Comparison of ENCODE assay signal across 1 cellular context in the genomic region with DNA sequence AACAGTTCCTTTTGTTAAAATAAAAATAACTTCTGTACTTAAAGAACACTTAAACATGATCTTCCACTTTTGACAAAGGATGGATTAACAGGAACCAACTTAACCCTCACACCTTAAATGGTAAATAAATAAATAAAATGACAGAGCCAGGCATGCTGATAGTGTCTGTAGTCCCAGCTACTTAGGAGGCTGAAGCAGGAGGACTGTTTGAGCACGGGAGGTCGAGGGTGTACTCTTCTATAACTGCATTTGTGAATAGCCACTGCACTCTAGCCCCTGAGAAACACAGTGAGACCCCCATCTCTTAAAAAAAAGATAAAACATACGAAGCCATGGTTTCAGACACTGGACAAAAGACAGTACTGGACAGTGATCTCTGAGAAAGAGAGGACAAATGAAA.
TF ChIP-seq lines count a peak whose summit lies in the region.

No MANE protein-coding gene starts in this region.

TF ChIP-seq in GM23338, 12 proteins besides CTCF, POLR2A, EP300 and RAD21 (continued from another document):
- TF ChIP-seq, protein P1, sequence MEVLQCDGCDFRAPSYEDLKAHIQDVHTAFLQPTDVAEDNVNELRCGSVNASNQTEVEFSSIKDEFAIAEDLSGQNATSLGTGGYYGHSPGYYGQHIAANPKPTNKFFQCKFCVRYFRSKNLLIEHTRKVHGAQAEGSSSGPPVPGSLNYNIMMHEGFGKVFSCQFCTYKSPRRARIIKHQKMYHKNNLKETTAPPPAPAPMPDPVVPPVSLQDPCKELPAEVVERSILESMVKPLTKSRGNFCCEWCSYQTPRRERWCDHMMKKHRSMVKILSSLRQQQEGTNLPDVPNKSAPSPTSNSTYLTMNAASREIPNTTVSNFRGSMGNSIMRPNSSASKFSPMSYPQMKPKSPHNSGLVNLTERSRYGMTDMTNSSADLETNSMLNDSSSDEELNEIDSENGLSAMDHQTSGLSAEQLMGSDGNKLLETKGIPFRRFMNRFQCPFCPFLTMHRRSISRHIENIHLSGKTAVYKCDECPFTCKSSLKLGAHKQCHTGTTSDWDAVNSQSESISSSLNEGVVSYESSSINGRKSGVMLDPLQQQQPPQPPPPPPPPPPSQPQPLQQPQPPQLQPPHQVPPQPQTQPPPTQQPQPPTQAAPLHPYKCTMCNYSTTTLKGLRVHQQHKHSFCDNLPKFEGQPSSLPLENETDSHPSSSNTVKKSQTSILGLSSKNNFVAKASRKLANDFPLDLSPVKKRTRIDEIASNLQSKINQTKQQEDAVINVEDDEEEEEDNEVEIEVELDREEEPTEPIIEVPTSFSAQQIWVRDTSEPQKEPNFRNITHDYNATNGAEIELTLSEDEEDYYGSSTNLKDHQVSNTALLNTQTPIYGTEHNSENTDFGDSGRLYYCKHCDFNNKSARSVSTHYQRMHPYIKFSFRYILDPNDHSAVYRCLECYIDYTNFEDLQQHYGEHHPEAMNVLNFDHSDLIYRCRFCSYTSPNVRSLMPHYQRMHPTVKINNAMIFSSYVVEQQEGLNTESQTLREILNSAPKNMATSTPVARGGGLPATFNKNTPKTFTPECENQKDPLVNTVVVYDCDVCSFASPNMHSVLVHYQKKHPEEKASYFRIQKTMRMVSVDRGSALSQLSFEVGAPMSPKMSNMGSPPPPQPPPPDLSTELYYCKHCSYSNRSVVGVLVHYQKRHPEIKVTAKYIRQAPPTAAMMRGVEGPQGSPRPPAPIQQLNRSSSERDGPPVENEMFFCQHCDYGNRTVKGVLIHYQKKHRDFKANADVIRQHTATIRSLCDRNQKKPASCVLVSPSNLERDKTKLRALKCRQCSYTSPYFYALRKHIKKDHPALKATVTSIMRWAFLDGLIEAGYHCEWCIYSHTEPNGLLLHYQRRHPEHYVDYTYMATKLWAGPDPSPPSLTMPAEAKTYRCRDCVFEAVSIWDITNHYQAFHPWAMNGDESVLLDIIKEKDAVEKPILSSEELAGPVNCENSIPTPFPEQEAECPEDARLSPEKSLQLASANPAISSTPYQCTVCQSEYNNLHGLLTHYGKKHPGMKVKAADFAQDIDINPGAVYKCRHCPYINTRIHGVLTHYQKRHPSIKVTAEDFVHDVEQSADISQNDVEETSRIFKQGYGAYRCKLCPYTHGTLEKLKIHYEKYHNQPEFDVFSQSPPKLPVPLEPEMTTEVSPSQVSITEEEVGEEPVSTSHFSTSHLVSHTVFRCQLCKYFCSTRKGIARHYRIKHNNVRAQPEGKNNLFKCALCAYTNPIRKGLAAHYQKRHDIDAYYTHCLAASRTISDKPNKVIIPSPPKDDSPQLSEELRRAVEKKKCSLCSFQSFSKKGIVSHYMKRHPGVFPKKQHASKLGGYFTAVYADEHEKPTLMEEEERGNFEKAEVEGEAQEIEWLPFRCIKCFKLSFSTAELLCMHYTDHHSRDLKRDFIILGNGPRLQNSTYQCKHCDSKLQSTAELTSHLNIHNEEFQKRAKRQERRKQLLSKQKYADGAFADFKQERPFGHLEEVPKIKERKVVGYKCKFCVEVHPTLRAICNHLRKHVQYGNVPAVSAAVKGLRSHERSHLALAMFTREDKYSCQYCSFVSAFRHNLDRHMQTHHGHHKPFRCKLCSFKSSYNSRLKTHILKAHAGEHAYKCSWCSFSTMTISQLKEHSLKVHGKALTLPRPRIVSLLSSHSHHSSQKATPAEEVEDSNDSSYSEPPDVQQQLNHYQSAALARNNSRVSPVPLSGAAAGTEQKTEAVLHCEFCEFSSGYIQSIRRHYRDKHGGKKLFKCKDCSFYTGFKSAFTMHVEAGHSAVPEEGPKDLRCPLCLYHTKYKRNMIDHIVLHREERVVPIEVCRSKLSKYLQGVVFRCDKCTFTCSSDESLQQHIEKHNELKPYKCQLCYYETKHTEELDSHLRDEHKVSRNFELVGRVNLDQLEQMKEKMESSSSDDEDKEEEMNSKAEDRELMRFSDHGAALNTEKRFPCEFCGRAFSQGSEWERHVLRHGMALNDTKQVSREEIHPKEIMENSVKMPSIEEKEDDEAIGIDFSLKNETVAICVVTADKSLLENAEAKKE (CRISPR knock-in tag; IDR thresholded peaks at IDR 0.05), result no peak
- TF ChIP-seq CREB1 (CRISPR knock-in tag; IDR thresholded peaks at IDR 0.05; ENCODE audit: low read depth) (no peak), POLR2AphosphoS5 (IDR thresholded peaks at IDR 0.05; ENCODE audit: low read depth) (no peak), ZNF114 (CRISPR knock-in tag; IDR thresholded peaks at IDR 0.05) (no peak)
- TF ChIP-seq, protein P2, sequence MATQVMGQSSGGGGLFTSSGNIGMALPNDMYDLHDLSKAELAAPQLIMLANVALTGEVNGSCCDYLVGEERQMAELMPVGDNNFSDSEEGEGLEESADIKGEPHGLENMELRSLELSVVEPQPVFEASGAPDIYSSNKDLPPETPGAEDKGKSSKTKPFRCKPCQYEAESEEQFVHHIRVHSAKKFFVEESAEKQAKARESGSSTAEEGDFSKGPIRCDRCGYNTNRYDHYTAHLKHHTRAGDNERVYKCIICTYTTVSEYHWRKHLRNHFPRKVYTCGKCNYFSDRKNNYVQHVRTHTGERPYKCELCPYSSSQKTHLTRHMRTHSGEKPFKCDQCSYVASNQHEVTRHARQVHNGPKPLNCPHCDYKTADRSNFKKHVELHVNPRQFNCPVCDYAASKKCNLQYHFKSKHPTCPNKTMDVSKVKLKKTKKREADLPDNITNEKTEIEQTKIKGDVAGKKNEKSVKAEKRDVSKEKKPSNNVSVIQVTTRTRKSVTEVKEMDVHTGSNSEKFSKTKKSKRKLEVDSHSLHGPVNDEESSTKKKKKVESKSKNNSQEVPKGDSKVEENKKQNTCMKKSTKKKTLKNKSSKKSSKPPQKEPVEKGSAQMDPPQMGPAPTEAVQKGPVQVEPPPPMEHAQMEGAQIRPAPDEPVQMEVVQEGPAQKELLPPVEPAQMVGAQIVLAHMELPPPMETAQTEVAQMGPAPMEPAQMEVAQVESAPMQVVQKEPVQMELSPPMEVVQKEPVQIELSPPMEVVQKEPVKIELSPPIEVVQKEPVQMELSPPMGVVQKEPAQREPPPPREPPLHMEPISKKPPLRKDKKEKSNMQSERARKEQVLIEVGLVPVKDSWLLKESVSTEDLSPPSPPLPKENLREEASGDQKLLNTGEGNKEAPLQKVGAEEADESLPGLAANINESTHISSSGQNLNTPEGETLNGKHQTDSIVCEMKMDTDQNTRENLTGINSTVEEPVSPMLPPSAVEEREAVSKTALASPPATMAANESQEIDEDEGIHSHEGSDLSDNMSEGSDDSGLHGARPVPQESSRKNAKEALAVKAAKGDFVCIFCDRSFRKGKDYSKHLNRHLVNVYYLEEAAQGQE (IDR thresholded peaks at IDR 0.05; ENCODE audit: unreplicated experiment), result no peak
